ENCODE assay signal across 19 cellular contexts in the genomic region with DNA sequence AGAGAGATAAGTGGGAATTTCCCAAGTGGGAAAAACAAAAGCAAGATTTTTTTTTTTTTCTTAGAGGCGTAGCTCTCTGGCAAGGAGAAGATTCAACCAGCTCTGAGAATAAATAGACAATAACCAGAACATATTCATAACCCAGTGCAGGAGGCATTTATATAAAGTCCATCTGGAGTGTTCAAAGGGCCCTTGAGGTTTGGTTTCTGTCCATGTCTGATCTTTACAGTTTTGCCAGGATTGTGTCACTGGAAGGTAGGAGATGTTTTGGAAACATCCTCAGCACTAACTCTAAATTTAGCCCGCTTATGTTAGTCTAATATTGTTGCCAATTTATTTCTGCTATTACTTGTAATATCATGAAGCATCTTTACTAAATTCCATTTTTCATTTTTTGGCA.
"Had no signal": no experiment of that assay in that cellular context is flagged by ENCODE, and none has a peak within 500 bp of the region (broad histone marks: within the 10 kb centered on the region; RNA-seq: fewer than 3 reads in every experiment).

No MANE protein-coding gene starts in this region.

- H3K4me3 Mint-ChIP-seq: activated naive CD4-positive, alpha-beta T cell treated with anti-CD3 and anti-CD28 coated beads, Interleukin-2, amount 50 U/mL, for 24 hours; naive B cell; T-helper 17 cell; type B pancreatic cell had no signal

- H3K36me3 Mint-ChIP-seq: activated naive CD4-positive, alpha-beta T cell treated with anti-CD3 and anti-CD28 coated beads, Interleukin-2, amount 50 U/mL, for 24 hours; naive B cell; type B pancreatic cell had no signal

- H3K4me1 Mint-ChIP-seq: activated naive CD4-positive, alpha-beta T cell treated with anti-CD3 and anti-CD28 coated beads, Interleukin-2, amount 50 U/mL, for 24 hours; naive B cell; T-helper 17 cell had no signal

- H3K9me3 ChIP-seq: gastrocnemius medialis, right lobe of liver had no signal

- H3K36me3 ChIP-seq: gastrocnemius medialis, right lobe of liver had no signal

- ATAC-seq: gastrocnemius medialis, right lobe of liver, T-helper 17 cell had no signal

- H3K27me3 ChIP-seq: gastrocnemius medialis, right lobe of liver had no signal

- H3K27me3 Mint-ChIP-seq: activated naive CD4-positive, alpha-beta T cell treated with anti-CD3 and anti-CD28 coated beads, Interleukin-2, amount 50 U/mL, for 24 hours; progenitor cell of endocrine pancreas had no signal

- H3K9me3 Mint-ChIP-seq: activated naive CD4-positive, alpha-beta T cell treated with anti-CD3 and anti-CD28 coated beads, Interleukin-2, amount 50 U/mL, for 24 hours; naive B cell; type B pancreatic cell had no signal

- H3K27ac Mint-ChIP-seq: activated naive CD4-positive, alpha-beta T cell treated with anti-CD3 and anti-CD28 coated beads, Interleukin-2, amount 50 U/mL, for 24 hours; naive B cell; progenitor cell of endocrine pancreas; T-helper 17 cell; type B pancreatic cell had no signal

- H3K4me3 ChIP-seq: gastrocnemius medialis, lung, right lobe of liver had no signal

- H3K27ac ChIP-seq: gastrocnemius medialis, right lobe of liver had no signal

- H3K4me1 ChIP-seq: right lobe of liver had no signal

- DNase-seq: activated CD4-positive, alpha-beta T cell treated with anti-CD3 and anti-CD28 coated beads, Interleukin-2, amount 50 U/mL, for 1 hour; activated CD4-positive, CD25-positive, alpha-beta regulatory T cell; activated effector memory CD4-positive, alpha-beta T cell treated with Interleukin-2 at 50 U/mL for 16 hours; activated T-cell treated with anti-CD3 and anti-CD28 coated beads, Interleukin-2, amount 50 U/mL, for 1 hour; central memory CD4-positive, alpha-beta T cell; dermis blood vessel endothelial cell; gastrocnemius medialis; hippocampal formation; kidney glomerular epithelial cell; midbrain; naive B cell; right lobe of liver; stimulated activated CD4-positive, alpha-beta T cell treated with anti-CD3 and anti-CD28 coated beads, Interleukin-12 subunit alpha, Interleukin-12 subunit beta, amount 100 ng/mL, for 4 hours; stimulated activated naive CD4-positive, alpha-beta T cell treated with Interleukin-2 at 50 U/mL for 16 hours; T-helper 17 cell had no signal
